19 cellular contexts compared by ENCODE assay signal in genomic region chr3:118534519-118534918, GRCh38.
DNase-seq lines count a peak whose midpoint lies in the region; ATAC-seq and TF ChIP-seq lines count a peak whose summit lies in the region.
"Had no signal": no experiment of that assay in that cellular context is flagged by ENCODE, and none has a peak within 500 bp of the region (broad histone marks: within the 10 kb centered on the region; RNA-seq: fewer than 3 reads in every experiment).

No MANE protein-coding gene starts in this region.

- TF ChIP-seq RAD21 in neural cell (conservative IDR thresholded peaks at IDR 0.05), result no peak

- no peak overlapping the region for H3K14ac ChIP-seq in neuronal stem cell (ENCODE audit: low read length)

- TF ChIP-seq EP300 in neural cell (conservative IDR thresholded peaks at IDR 0.05; ENCODE audit: poor library complexity, severe bottlenecking), result no peak

- no peak overlapping the region for H2BK120ac ChIP-seq in neuronal stem cell (ENCODE audit: low read depth, low read length)

- H3K36me3 ChIP-seq in neural cell (ENCODE audit: insufficient read depth, low read length) (no peaks in the 10 kb centered on the region), neuronal stem cell (replicated peaks in 1 of 2; ENCODE audit: control insufficient read depth in 2 of 2, insufficient read depth in 2 of 2, low read length in 2 of 2) (no peaks in the 10 kb centered on the region)
- H3K36me3 ChIP-seq: BE2C, BLaER1 had no signal

- no peaks in the 10 kb centered on the region for H3K4me1 ChIP-seq in neuronal stem cell (ENCODE audit: control insufficient read depth in 2 of 2, insufficient read depth in 1 of 2, low read depth in 1 of 2, low read length in 2 of 2)
- H3K4me1 ChIP-seq: BE2C, BLaER1 had no signal

- H3K27ac ChIP-seq in neural cell (ENCODE audit: low read length) (peak overlapping the region; percentile 55), neuronal stem cell (replicated peaks; ENCODE audit: low read length) (no peak overlapping the region)
- H3K27ac ChIP-seq: BLaER1 had no signal

- peak overlapping the region; percentile 5 for H3K4me3 ChIP-seq in neural cell (ENCODE audit: low read length)
- H3K4me3 ChIP-seq in neuronal stem cell (ENCODE audit: low read length in 2 of 2), result no peak overlapping the region
- H3K4me3 ChIP-seq: BLaER1, GM12878 had no signal

- H2AFZ ChIP-seq in neural cell (ENCODE audit: low read depth, low read length) (no peak overlapping the region), neuronal stem cell (ENCODE audit: low read length) (no peak overlapping the region)

- H3K18ac ChIP-seq in neuronal stem cell (ENCODE audit: low read length), result no peak overlapping the region

- H3K27me3 ChIP-seq in neural cell (ENCODE audit: insufficient read depth, low read depth, low read length) (no peaks in the 10 kb centered on the region), neuronal stem cell (ENCODE audit: control insufficient read depth in 3 of 3, insufficient read depth in 3 of 3, low read depth in 1 of 3, low read length in 3 of 3) (no peaks in the 10 kb centered on the region)
- H3K27me3 ChIP-seq: BE2C, BLaER1 had no signal

- H2BK5ac ChIP-seq in neuronal stem cell (ENCODE audit: low read length), result no peak overlapping the region

- ATAC-seq in GM21723 (IDR thresholded peaks at IDR 0.05; ENCODE audit: unreplicated experiment) (no peak), HG03159 (IDR thresholded peaks at IDR 0.05; ENCODE audit: unreplicated experiment) (no peak)
- ATAC-seq: GM12878 had no signal

- H3K23ac ChIP-seq in neuronal stem cell (ENCODE audit: low read depth, low read length, poor library complexity), result no peak overlapping the region

- H3K9me2 ChIP-seq in neural cell (ENCODE audit: insufficient read depth, low read length), result no peaks in the 10 kb centered on the region

- DNase-seq in NCI-H526 (lab: John Stamatoyannopoulos, UW) (peak; percentile 78 to 85), glutamatergic neuron (no peak), neuronal stem cell (ENCODE audit: low spot score) (no peak)
- DNase-seq: 8988T; ACHN; BE2C; C1 segment of cervical spinal cord; CD4-positive, alpha-beta memory T cell; CD4-positive, CD25-positive, alpha-beta regulatory T cell; CD8-positive, alpha-beta memory T cell; COR-L47; DMS79 treated with DMSO at 0.1 percent for 48 hours; GF-D8 had no signal

- H3K27me3 Mint-ChIP-seq in glutamatergic neuron (ENCODE audit: unreplicated experiment), result no peaks in the 10 kb centered on the region
- H3K27me3 Mint-ChIP-seq: CD4-positive, CD25-positive, alpha-beta regulatory T cell; CD8-positive, alpha-beta memory T cell had no signal

- H3K36me3 Mint-ChIP-seq in glutamatergic neuron (ENCODE audit: unreplicated experiment), result peaks cover 4% of the 10 kb centered on the region
- H3K36me3 Mint-ChIP-seq: CD14-positive monocyte; CD4-positive, alpha-beta memory T cell; CD4-positive, CD25-positive, alpha-beta regulatory T cell; CD8-positive, alpha-beta memory T cell had no signal

- H4K20me1 ChIP-seq in neural cell (ENCODE audit: insufficient read depth), result no peaks in the 10 kb centered on the region
- H4K20me1 ChIP-seq: BLaER1 had no signal

- H3K27ac Mint-ChIP-seq in glutamatergic neuron (ENCODE audit: unreplicated experiment), result peak overlapping the region; percentile 40
- H3K27ac Mint-ChIP-seq: CD14-positive monocyte; CD4-positive, alpha-beta memory T cell; CD4-positive, CD25-positive, alpha-beta regulatory T cell; CD8-positive, alpha-beta memory T cell had no signal

- WGBS in neuronal stem cell (ENCODE audit: extremely low coverage in 2 of 2, insufficient read length in 2 of 2, insufficient replicate concordance in 1 of 2), 2 donors, result no CpG with 5 or more reads among the region's 2 CpGs

- no peak overlapping the region for H4K8ac ChIP-seq in neuronal stem cell (ENCODE audit: low read depth, low read length)

- no peaks in the 10 kb centered on the region for H3K79me2 ChIP-seq in neural cell (replicated peaks; ENCODE audit: insufficient read depth, low read length)

- peaks cover 3% of the 10 kb centered on the region for H3K9me3 Mint-ChIP-seq in glutamatergic neuron (ENCODE audit: unreplicated experiment)

- no peaks in the 10 kb centered on the region for H3K9me3 ChIP-seq in neural cell (ENCODE audit: low read length)
- no peaks in the 10 kb centered on the region for H3K9me3 ChIP-seq in neuronal stem cell (replicated peaks in 1 of 2; ENCODE audit: control insufficient read depth in 2 of 2, insufficient read depth in 1 of 2, low read depth in 1 of 2, low read length in 2 of 2)
- H3K9me3 ChIP-seq: BE2C, BLaER1 had no signal

- H3K9ac ChIP-seq in neural cell (ENCODE audit: low read length), result no peak overlapping the region
- H3K9ac ChIP-seq in neuronal stem cell (ENCODE audit: low read depth, low read length, poor library complexity), result no peak overlapping the region
- H3K9ac ChIP-seq: BLaER1 had no signal

- no peak overlapping the region for H2AK5ac ChIP-seq in neuronal stem cell (ENCODE audit: low read depth, low read length)

- peaks cover 5% of the 10 kb centered on the region for H3K4me1 Mint-ChIP-seq in glutamatergic neuron (ENCODE audit: low read depth, unreplicated experiment)
- H3K4me1 Mint-ChIP-seq: CD14-positive monocyte; CD4-positive, alpha-beta memory T cell; CD4-positive, CD25-positive, alpha-beta regulatory T cell; CD8-positive, alpha-beta memory T cell had no signal

- TF ChIP-seq CTCF in glutamatergic neuron (IDR thresholded peaks at IDR 0.05; ENCODE audit: partially characterized antibody, unreplicated experiment) (no peak), neural cell (IDR thresholded peaks at IDR 0.05; ENCODE audit: poor library complexity, severe bottlenecking) (no peak)

- H3K4me3 Mint-ChIP-seq in glutamatergic neuron (ENCODE audit: unreplicated experiment), result no peak overlapping the region
- H3K4me3 Mint-ChIP-seq: CD14-positive monocyte; CD4-positive, alpha-beta memory T cell; CD4-positive, CD25-positive, alpha-beta regulatory T cell; CD8-positive, alpha-beta memory T cell had no signal

- no peak overlapping the region for H3K4ac ChIP-seq in neuronal stem cell (ENCODE audit: low read length)

- H4K91ac ChIP-seq in neuronal stem cell (ENCODE audit: low read depth, low read length, poor library complexity), result no peak overlapping the region

- no peak overlapping the region for H2BK12ac ChIP-seq in neuronal stem cell (ENCODE audit: low read length)

- no peaks in the 10 kb centered on the region for H3K79me1 ChIP-seq in neuronal stem cell (ENCODE audit: low read depth, low read length)

- no peaks in the 10 kb centered on the region for H3F3A ChIP-seq in neural cell (ENCODE audit: insufficient read depth, low read length, poor library complexity, severe bottlenecking)

- no peak overlapping the region for H2BK15ac ChIP-seq in neuronal stem cell (ENCODE audit: low read length)

- H3K4me2 ChIP-seq in neural cell (ENCODE audit: low read length), result no peak overlapping the region
- H3K4me2 ChIP-seq in neuronal stem cell (ENCODE audit: insufficient read depth, low read length, poor library complexity, severe bottlenecking), result no peak overlapping the region
- H3K4me2 ChIP-seq: BLaER1 had no signal

TF ChIP-seq in neural cell, 6 proteins besides CTCF, POLR2A, EP300 and RAD21:
- TF ChIP-seq EZH2 (IDR thresholded peaks at IDR 0.05; ENCODE audit: borderline replicate concordance, insufficient read depth, low read length, poor library complexity, severe bottlenecking) (no peak), REST (IDR thresholded peaks at IDR 0.05; ENCODE audit: borderline replicate concordance) (peak; percentile 98), MXI1 (conservative IDR thresholded peaks at IDR 0.05; ENCODE audit: poor library complexity, severe bottlenecking) (no peak), POLR2AphosphoS5 (IDR thresholded peaks at IDR 0.05) (no peak), TAF1 (IDR thresholded peaks at IDR 0.05; ENCODE audit: low read depth) (no peak), SMC3 (conservative IDR thresholded peaks at IDR 0.05; ENCODE audit: poor library complexity) (no peak)

Comparison
In these comparisons a context has a peak if more than half of its experiments do, and no peak if none do; other contexts are left out.
1. DNase-seq: peak in NCI-H526 (2 of 2); none in glutamatergic neuron (single experiment) and neuronal stem cell (single experiment).